ENCODE assay signal across 21 cellular contexts in the genomic region with DNA sequence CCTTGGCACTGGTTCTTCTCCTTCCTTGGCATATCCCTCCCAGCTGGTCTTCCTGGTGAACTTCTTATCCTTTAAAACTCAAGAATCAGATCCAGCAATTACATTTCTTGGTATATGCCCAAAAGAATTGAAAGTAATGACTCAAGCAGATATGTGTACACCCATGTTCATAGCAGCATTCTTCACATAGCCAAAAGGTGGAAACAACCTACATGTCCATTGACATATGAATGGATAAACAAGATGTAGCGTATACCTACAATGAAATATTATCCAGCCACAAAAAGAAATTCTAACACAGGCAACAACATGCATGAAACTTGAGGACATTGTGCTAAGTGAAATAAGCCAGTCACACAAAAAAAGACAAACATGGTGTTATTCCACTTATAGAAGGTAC.
"Had no signal": no experiment of that assay in that cellular context is flagged by ENCODE, and none has a peak within 500 bp of the region (broad histone marks: within the 10 kb centered on the region; RNA-seq: fewer than 3 reads in every experiment).

No MANE protein-coding gene starts in this region.

- DNase-seq: activated CD4-positive, alpha-beta memory T cell treated with anti-CD3 and anti-CD28 coated beads, Interleukin-2, amount 10 ng/mL, durations not matched to agents 7 days and 5 days; activated CD4-positive, alpha-beta T cell treated with anti-CD3 and anti-CD28 coated beads for 36 hours; activated CD4-positive, alpha-beta T cell treated with anti-CD3 and anti-CD28 coated beads, Interleukin-2, amount 50 U/mL, for 1 hour; activated gamma-delta T cell; activated naive CD4-positive, alpha-beta T cell treated with anti-CD3 and anti-CD28 coated beads for 36 hours; activated T-cell treated with anti-CD3 and anti-CD28 coated beads for 4 hours; activated T-cell treated with anti-CD3 and anti-CD28 coated beads, Interleukin-2, amount 50 U/mL, for 48 hours; brain microvascular endothelial cell; NCI-H146; NCI-H187 treated with DMSO at 0.1 percent for 48 hours; NCI-H2081 treated with DMSO at 0.1 percent for 48 hours; NCI-H2171 treated with DMSO at 0.1 percent for 48 hours; NCI-H345; NCI-H510A; NCI-H69; PC-3; T-helper 1 cell; WERI-Rb-1 had no signal

- H3K27me3 ChIP-seq: brain microvascular endothelial cell had no signal

- H3K4me3 ChIP-seq: SK-N-MC had no signal

- FAIRE-seq: HepG2 had no signal

- H3K4me2 ChIP-seq: KMS-11 had no signal

- H3K27ac ChIP-seq: brain microvascular endothelial cell, KMS-11, SK-N-MC, WERI-Rb-1 had no signal

- H3K36me3 ChIP-seq: brain microvascular endothelial cell, WERI-Rb-1 had no signal

- H3K9ac ChIP-seq: KMS-11 had no signal
